9 cellular contexts compared by ENCODE assay signal in the genomic region with DNA sequence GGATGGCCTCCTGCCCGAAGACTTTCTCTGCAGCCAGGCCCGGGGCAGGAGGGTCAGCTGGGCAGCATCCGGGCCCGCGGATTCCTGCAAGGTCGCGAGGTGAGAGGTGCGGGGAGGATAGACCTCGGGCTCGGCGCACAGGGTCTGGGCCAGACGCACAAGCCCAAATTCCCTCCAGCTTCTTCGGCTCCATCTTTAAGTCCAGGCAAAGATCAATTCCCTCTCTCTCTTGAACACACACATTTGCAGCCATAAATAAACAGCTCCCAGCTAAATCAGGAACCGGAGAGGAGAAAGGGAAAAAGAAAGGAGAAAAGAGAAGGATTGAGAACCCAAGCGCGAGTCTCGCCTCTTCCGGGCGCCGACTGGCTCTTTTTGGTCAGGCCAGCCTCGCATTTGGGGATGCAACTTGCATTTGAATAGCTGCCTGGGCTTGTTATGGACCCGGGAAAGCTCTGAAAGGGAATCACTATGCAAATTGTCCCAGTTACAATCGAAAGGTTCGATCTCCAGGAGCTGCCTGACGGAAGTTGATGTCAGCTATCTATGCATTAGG. TPM values are rescaled to one million over a fixed set of nuclear protein-coding genes. Genes with fewer than 3 reads are reported as not detected.
DNase-seq lines count a peak whose midpoint lies in the region; ATAC-seq and TF ChIP-seq lines count a peak whose summit lies in the region.
"Had no signal": no experiment of that assay in that cellular context is flagged by ENCODE, and none has a peak within 500 bp of the region (broad histone marks: within the 10 kb centered on the region; RNA-seq: fewer than 3 reads in every experiment).

No MANE protein-coding gene starts in this region.

- H3K27ac Mint-ChIP-seq in memory B cell, result no peak overlapping the region

- no peak for TF ChIP-seq EP300 in tibial nerve (IDR thresholded peaks at IDR 0.05)

- no peak for TF ChIP-seq POLR2A in tibial nerve (IDR thresholded peaks at IDR 0.05)

- H3K36me3 ChIP-seq in mammary epithelial cell (ENCODE audit: insufficient read depth, low read length) (no peaks in the 10 kb centered on the region), tibial nerve (no peaks in the 10 kb centered on the region), HAP-1 (replicated peaks) (no peaks in the 10 kb centered on the region)

- H3K4me1 ChIP-seq in mammary epithelial cell (ENCODE audit: insufficient read depth, low read length) (peaks cover 7% of the 10 kb centered on the region), tibial nerve (peaks cover 0 to 38% (median 25%) of the 10 kb centered on the region in 4 donors), HAP-1 (no peaks in the 10 kb centered on the region)

- H3K27ac ChIP-seq in mammary epithelial cell (ENCODE audit: insufficient read depth, low read depth, low read length), result no peak overlapping the region
- no peak overlapping the region for H3K27ac ChIP-seq in tibial nerve

- H3K4me3 ChIP-seq in mammary epithelial cell (replicated peaks in 1 of 3; ENCODE audit: insufficient read depth in 1 of 3, low read depth in 2 of 3, low read length in 3 of 3) (no peak overlapping the region), tibial nerve (peak overlapping the region in 3 of 4 donors; percentile 21 to 41 (median 33)), HAP-1 (no peak overlapping the region)

- peaks cover 48% of the 10 kb centered on the region for H3K27me3 ChIP-seq in mammary epithelial cell (ENCODE audit: insufficient read depth, low read length)
- H3K27me3 ChIP-seq in tibial nerve, result peaks cover 0 to 100% of the 10 kb centered on the region in 2 donors
- H3K27me3 ChIP-seq in HAP-1 (ENCODE audit: low read depth), result no peaks in the 10 kb centered on the region

- H4K20me1 ChIP-seq in mammary epithelial cell (ENCODE audit: insufficient read depth, low read length), result no peaks in the 10 kb centered on the region

- in situ Hi-C loops in mammary epithelial cell (cut with MboI; ENCODE audit: low sequenced_read_pairs in 2 of 2) (no loop called here), HAP-1 (cut with MboI; ENCODE audit: low sequenced_read_pairs) (no loop called here)

- H3K4me2 ChIP-seq in mammary epithelial cell (ENCODE audit: insufficient read depth, low read depth, low read length), result peak overlapping the region; percentile 65

- ATAC-seq in memory B cell (ENCODE audit: low read depth), result no peak

- peak overlapping the region; percentile 76 for H3K4me3 Mint-ChIP-seq in memory B cell

- H3K36me3 Mint-ChIP-seq in memory B cell, result no peaks in the 10 kb centered on the region

- peaks cover 7% of the 10 kb centered on the region for H3K4me1 Mint-ChIP-seq in memory B cell

- 16% methylated on average over 16 of the region's 25 CpGs for WGBS in mammary epithelial cell (ENCODE audit: low coverage, missing lambda C conversion rate)
- 3 to 4% methylated on average over 25 of the region's 25 CpGs for WGBS in tibial nerve, 2 donors

- dilution Hi-C loops in mammary epithelial cell (cut with HindIII; ENCODE audit: low sequenced_read_pairs), result no loop called here

- no TSS peak for BruUV-seq in mammary epithelial cell (replicated peaks; lab: Mats Ljungman, UMichigan)

- no peaks in the 10 kb centered on the region for H3K79me2 ChIP-seq in mammary epithelial cell (ENCODE audit: insufficient read depth, low read length)

- no peaks in the 10 kb centered on the region for H3K9me3 ChIP-seq in mammary epithelial cell (replicated peaks; ENCODE audit: insufficient read depth, low read length)
- peaks cover 0 to 8% (median 0%) of the 10 kb centered on the region in 4 donors for H3K9me3 ChIP-seq in tibial nerve
- no peaks in the 10 kb centered on the region for H3K9me3 ChIP-seq in HAP-1

- TF ChIP-seq CTCF in mammary epithelial cell (conservative IDR thresholded peaks at IDR 0.05 in 1 of 2, IDR thresholded peaks at IDR 0.05 in 1 of 2; ENCODE audit: extremely low read depth in 1 of 2, insufficient read depth in 1 of 2, low read depth in 1 of 2, low read length in 2 of 2), result no peak
- TF ChIP-seq CTCF in tibial nerve (IDR thresholded peaks at IDR 0.05), result no peak

- intact Hi-C loops in mammary epithelial cell (cut with micrococcal nuclease), result no loop called here

- DNase-seq in activated CD8-positive, alpha-beta memory T cell treated with anti-CD3 and anti-CD28 coated beads, Interleukin-2, amount 50 U/mL, for 48 hours, result peak; percentile 55
- no peak for DNase-seq in activated CD8-positive, alpha-beta memory T cell treated with anti-CD3 and anti-CD28 coated beads for 24 hours
- DNase-seq in mammary epithelial cell (no peak), memory B cell (ENCODE audit: low spot score in 2 of 2) (no peak), tibial nerve (ENCODE audit: low spot score in 2 of 2) (no peak), HAP-1 (ENCODE audit: low spot score in 2 of 2) (no peak), T-helper 9 cell (no peak), NCI-H187 treated with DMSO at 0.1 percent for 48 hours (lab: John Stamatoyannopoulos, UW) (no peak)
- DNase-seq: NCI-H774 had no signal

- no peak overlapping the region for H3K9ac ChIP-seq in mammary epithelial cell (ENCODE audit: insufficient read depth, low read length)

- CTCF ChIA-PET in mammary epithelial cell (lab: Charles Lee; ENCODE audit: low non-redundant PET), result no interaction called here

- H2AFZ ChIP-seq in mammary epithelial cell (ENCODE audit: low read depth, low read length), result peak overlapping the region; percentile 42

- peaks cover 2% of the 10 kb centered on the region for H3K9me3 Mint-ChIP-seq in memory B cell

- H3K27me3 Mint-ChIP-seq in memory B cell, result peaks cover 25% of the 10 kb centered on the region

RNA-seq across cellular contexts. Expression of gene ONECUT1, which starts 14.5 kb away (rescaled TPM):
- total RNA-seq in mammary epithelial cell, result not detected
- polyA plus RNA-seq in mammary epithelial cell, result not detected
- polyA minus RNA-seq in mammary epithelial cell, result not detected
- total RNA-seq in tibial nerve, result 1 to 10 TPM in 1 of 4 donors, under 1 TPM in 1, not detected in 2; 0.22 to 2.4 TPM

Comparison
In these comparisons a context has a peak if more than half of its experiments do, and no peak if none do; other contexts are left out.
1. H3K4me3 ChIP-seq: peak in tibial nerve (3 of 4); none in mammary epithelial cell (0 of 3) and HAP-1 (single experiment).